Comparison of ENCODE assay signal across 20 cellular contexts in genomic region chr18:5158587-5158986, GRCh38. TPM values are rescaled to one million over a fixed set of nuclear protein-coding genes. Genes with fewer than 3 reads are reported as not detected.
A peak's percentile ranks its signal among the peaks of the same experiment; 100 is the strongest.
DNase-seq lines count a peak whose midpoint lies in the region; ATAC-seq and TF ChIP-seq lines count a peak whose summit lies in the region.
"Had no signal": no experiment of that assay in that cellular context is flagged by ENCODE, and none has a peak within 500 bp of the region (broad histone marks: within the 10 kb centered on the region; RNA-seq: fewer than 3 reads in every experiment).

No MANE protein-coding gene starts in this region.

- TF ChIP-seq CTCF in activated CD8-positive, alpha-beta T cell treated with anti-CD3 and anti-CD28 coated beads for 36 hours (IDR thresholded peaks at IDR 0.05) = no peak
- TF ChIP-seq CTCF in OCI-LY1 (IDR thresholded peaks at IDR 0.05; ENCODE audit: low read length) = no peak

- H3K4me3 Mint-ChIP-seq in activated CD8-positive, alpha-beta T cell treated with anti-CD3 and anti-CD28 coated beads for 36 hours = no peak overlapping the region
- no peak overlapping the region for H3K4me3 Mint-ChIP-seq in activated CD8-positive, alpha-beta T cell treated with anti-CD3 and anti-CD28 coated beads, Interleukin-2, amount 10 ng/mL, durations not matched to agents 7 days and 5 days
- H3K4me3 Mint-ChIP-seq in CD4-positive, CD25-positive, alpha-beta regulatory T cell = peak overlapping the region in 2 of 4 donors; percentile 76 to 80
- peak overlapping the region in 8 of 10 donors; percentile 63 to 89 (median 80) for H3K4me3 Mint-ChIP-seq in naive thymus-derived CD8-positive, alpha-beta T cell

- H2AFZ ChIP-seq in OCI-LY1 (ENCODE audit: low read length) = peak overlapping the region; percentile 27; the same call in 1 of the 2 replicates

- H3K4me1 Mint-ChIP-seq in activated CD8-positive, alpha-beta T cell treated with anti-CD3 and anti-CD28 coated beads for 36 hours (ENCODE audit: low read depth) = peaks cover 30% of the 10 kb centered on the region
- H3K4me1 Mint-ChIP-seq in activated CD8-positive, alpha-beta T cell treated with anti-CD3 and anti-CD28 coated beads, Interleukin-2, amount 10 ng/mL, durations not matched to agents 7 days and 5 days (ENCODE audit: low read depth) = peaks cover 11% of the 10 kb centered on the region
- peaks cover 0 to 42% (median 11%) of the 10 kb centered on the region in 4 donors for H3K4me1 Mint-ChIP-seq in CD4-positive, CD25-positive, alpha-beta regulatory T cell
- H3K4me1 Mint-ChIP-seq in naive thymus-derived CD8-positive, alpha-beta T cell = peaks cover 27 to 40% (median 37%) of the 10 kb centered on the region in 4 donors

- H3K36me3 Mint-ChIP-seq in activated CD8-positive, alpha-beta T cell treated with anti-CD3 and anti-CD28 coated beads for 36 hours (ENCODE audit: low read depth) = no peaks in the 10 kb centered on the region
- no peaks in the 10 kb centered on the region for H3K36me3 Mint-ChIP-seq in activated CD8-positive, alpha-beta T cell treated with anti-CD3 and anti-CD28 coated beads, Interleukin-2, amount 10 ng/mL, durations not matched to agents 7 days and 5 days (ENCODE audit: low read depth)
- no peaks in the 10 kb centered on the region for H3K36me3 Mint-ChIP-seq in CD4-positive, CD25-positive, alpha-beta regulatory T cell
- H3K36me3 Mint-ChIP-seq in naive thymus-derived CD8-positive, alpha-beta T cell = no peaks in the 10 kb centered on the region

- 0 out of 2 replicates have a peak, but pooled peaks cover 8% of the 10 kb centered on the region for H3F3A ChIP-seq in OCI-LY1 (ENCODE audit: insufficient read depth, low read length)

- intact Hi-C loops in activated CD8-positive, alpha-beta T cell treated with anti-CD3 and anti-CD28 coated beads for 36 hours (cut with micrococcal nuclease) = loop anchor here (5.0 kb wide), 1 partner anchor 79 kb away; no protein-coding TSS in a partner anchor

- H3K4me3 ChIP-seq in CD4-positive, CD25-positive, alpha-beta regulatory T cell (ENCODE audit: low read depth, low read length) = no peak overlapping the region
- no peak overlapping the region for H3K4me3 ChIP-seq in OCI-LY1 (ENCODE audit: low read depth, low read length, poor library complexity, severe bottlenecking)
- H3K4me3 ChIP-seq: BLaER1 treated with 17β-estradiol and CSF1 and Interleukin-3, amounts not matched to agents 10 nM and 100 nM had no signal

- H3K79me2 ChIP-seq in OCI-LY1 (ENCODE audit: insufficient read depth, low read length) = no peaks in the 10 kb centered on the region

- no peaks in the 10 kb centered on the region for H3K9me3 Mint-ChIP-seq in activated CD8-positive, alpha-beta T cell treated with anti-CD3 and anti-CD28 coated beads for 36 hours
- peaks cover 9% of the 10 kb centered on the region for H3K9me3 Mint-ChIP-seq in activated CD8-positive, alpha-beta T cell treated with anti-CD3 and anti-CD28 coated beads, Interleukin-2, amount 10 ng/mL, durations not matched to agents 7 days and 5 days (ENCODE audit: insufficient read depth)
- H3K9me3 Mint-ChIP-seq in CD4-positive, CD25-positive, alpha-beta regulatory T cell = peaks cover 0 to 3% (median 0%) of the 10 kb centered on the region in 7 donors
- H3K9me3 Mint-ChIP-seq in naive thymus-derived CD8-positive, alpha-beta T cell = no peaks in the 10 kb centered on the region

- POLR2A ChIA-PET in activated CD8-positive, alpha-beta T cell treated with anti-CD3 and anti-CD28 coated beads for 36 hours (lab: Charles Lee) = interaction anchor here (0.6 to 1.7 kb wide), 5 partner anchors 39 to 449 kb away, joined by 3 to 5 read pairs (median 3); no protein-coding TSS in a partner anchor
- POLR2A ChIA-PET in activated CD8-positive, alpha-beta T cell treated with anti-CD3 and anti-CD28 coated beads, Interleukin-2, amount 10 ng/mL, durations not matched to agents 7 days and 5 days (lab: Charles Lee) = interaction anchor here (0.9 to 1.1 kb wide), 2 partner anchors 136 to 137 kb away, joined by 3 to 4 read pairs; partner anchors contain the start of gene ZBTB14
- POLR2A ChIA-PET in naive thymus-derived CD8-positive, alpha-beta T cell (lab: Charles Lee) = interaction anchor here (1.2 to 10.7 kb wide), 6 partner anchors 9 to 137 kb away, joined by 3 to 97 read pairs (median 5); partner anchors contain the start of gene ZBTB14
- POLR2A ChIA-PET in HEK293T (lab: Yijun Ruan, JAX) = no interaction called here

- no peak overlapping the region for H3K9ac ChIP-seq in OCI-LY1 (ENCODE audit: low read length)
- H3K9ac ChIP-seq: BLaER1 treated with 17β-estradiol and CSF1 and Interleukin-3, amounts not matched to agents 10 nM and 100 nM had no signal

- ATAC-seq in activated CD8-positive, alpha-beta T cell treated with anti-CD3 and anti-CD28 coated beads for 36 hours = peak; percentile 50
- ATAC-seq in activated CD8-positive, alpha-beta T cell treated with anti-CD3 and anti-CD28 coated beads, Interleukin-2, amount 10 ng/mL, durations not matched to agents 7 days and 5 days = no peak
- no peak for ATAC-seq in CD4-positive, CD25-positive, alpha-beta regulatory T cell (ENCODE audit: low read depth in 2 of 2)
- peak; percentile 18 to 55 for ATAC-seq in naive thymus-derived CD8-positive, alpha-beta T cell

- no peaks in the 10 kb centered on the region for H3K36me3 ChIP-seq in CD4-positive, CD25-positive, alpha-beta regulatory T cell (ENCODE audit: control insufficient read depth, insufficient read depth, low read length)
- H3K36me3 ChIP-seq in OCI-LY1 (ENCODE audit: insufficient read depth, low read length) = no peaks in the 10 kb centered on the region
- H3K36me3 ChIP-seq: BLaER1 treated with 17β-estradiol and CSF1 and Interleukin-3, amounts not matched to agents 10 nM and 100 nM had no signal

- no peak for DNase-seq in activated CD8-positive, alpha-beta T cell treated with anti-CD3 and anti-CD28 coated beads for 36 hours
- no peak for DNase-seq in activated CD8-positive, alpha-beta T cell treated with anti-CD3 and anti-CD28 coated beads, Interleukin-2, amount 10 ng/mL, durations not matched to agents 7 days and 5 days
- DNase-seq in CD4-positive, CD25-positive, alpha-beta regulatory T cell = no peak
- peak in 2 of 10 donors; percentile 5 for DNase-seq in naive thymus-derived CD8-positive, alpha-beta T cell
- DNase-seq in AG08396 (ENCODE audit: low spot score) (no peak), HEK293T (ENCODE audit: extremely low spot score) (no peak)
- DNase-seq: DMS79 treated with DMSO at 0.1 percent for 48 hours; KG1; NCI-H1105 treated with DMSO at 0.1 percent for 48 hours; NCI-H1694 treated with DMSO at 0.1 percent for 48 hours; NCI-H2107; NCI-H510A; NCI-H748 treated with DMSO at 0.1 percent for 48 hours; NK-92 treated with Interleukin-12 subunit alpha and Interleukin-12 subunit beta, amount 100 ng/mL, for 24 hours; OCI-M1; Right ventricle myocardium superior had no signal

- peak overlapping the region; percentile 36 for H3K27ac ChIP-seq in CD4-positive, CD25-positive, alpha-beta regulatory T cell (ENCODE audit: insufficient read depth, low read length, poor library complexity, severe bottlenecking)
- H3K27ac ChIP-seq in OCI-LY1 (ENCODE audit: low read depth, low read length, poor library complexity, severe bottlenecking) = peak overlapping the region; percentile 79
- H3K27ac ChIP-seq: BLaER1 treated with 17β-estradiol and CSF1 and Interleukin-3, amounts not matched to agents 10 nM and 100 nM had no signal

- no peaks in the 10 kb centered on the region for H3K27me3 ChIP-seq in CD4-positive, CD25-positive, alpha-beta regulatory T cell (ENCODE audit: control insufficient read depth, insufficient read depth, low read length)
- H3K27me3 ChIP-seq in OCI-LY1 (ENCODE audit: insufficient read depth, low read length) = no peaks in the 10 kb centered on the region
- H3K27me3 ChIP-seq: BLaER1 treated with 17β-estradiol and CSF1 and Interleukin-3, amounts not matched to agents 10 nM and 100 nM had no signal

- H3K27ac Mint-ChIP-seq in activated CD8-positive, alpha-beta T cell treated with anti-CD3 and anti-CD28 coated beads for 36 hours = peak overlapping the region; percentile 80
- no peak overlapping the region for H3K27ac Mint-ChIP-seq in activated CD8-positive, alpha-beta T cell treated with anti-CD3 and anti-CD28 coated beads, Interleukin-2, amount 10 ng/mL, durations not matched to agents 7 days and 5 days
- H3K27ac Mint-ChIP-seq in CD4-positive, CD25-positive, alpha-beta regulatory T cell = peak overlapping the region; percentile 77 to 91 (median 84)
- peak overlapping the region; percentile 84 to 97 (median 92) for H3K27ac Mint-ChIP-seq in naive thymus-derived CD8-positive, alpha-beta T cell

- H3K9me2 ChIP-seq in OCI-LY1 (ENCODE audit: low read depth, low read length) = no peaks in the 10 kb centered on the region

- peaks cover 7% of the 10 kb centered on the region for H3K4me1 ChIP-seq in CD4-positive, CD25-positive, alpha-beta regulatory T cell (ENCODE audit: control insufficient read depth, insufficient read depth, low read length, poor library complexity, severe bottlenecking)
- peaks cover 39% of the 10 kb centered on the region for H3K4me1 ChIP-seq in OCI-LY1 (ENCODE audit: insufficient read depth, low read length, severe bottlenecking)

- no peaks in the 10 kb centered on the region for H4K20me1 ChIP-seq in OCI-LY1 (ENCODE audit: insufficient read depth, low read length)
- H4K20me1 ChIP-seq: BLaER1 treated with 17β-estradiol and CSF1 and Interleukin-3, amounts not matched to agents 10 nM and 100 nM had no signal

- CTCF ChIA-PET in activated CD8-positive, alpha-beta T cell treated with anti-CD3 and anti-CD28 coated beads for 36 hours (lab: Charles Lee) = interaction anchor here (0.9 to 2.0 kb wide), 2 partner anchors 9 to 78 kb away, joined by 3 to 5 read pairs; no protein-coding TSS in a partner anchor
- CTCF ChIA-PET in activated CD8-positive, alpha-beta T cell treated with anti-CD3 and anti-CD28 coated beads, Interleukin-2, amount 10 ng/mL, durations not matched to agents 7 days and 5 days (lab: Charles Lee) = interaction anchor here (1.6 kb wide), 1 partner anchor 138 kb away, joined by 3 read pairs; no protein-coding TSS in a partner anchor
- CTCF ChIA-PET in HEK293T (lab: Yijun Ruan, JAX) = no interaction called here

- peaks cover 1% of the 10 kb centered on the region for H3K27me3 Mint-ChIP-seq in activated CD8-positive, alpha-beta T cell treated with anti-CD3 and anti-CD28 coated beads for 36 hours
- no peaks in the 10 kb centered on the region for H3K27me3 Mint-ChIP-seq in activated CD8-positive, alpha-beta T cell treated with anti-CD3 and anti-CD28 coated beads, Interleukin-2, amount 10 ng/mL, durations not matched to agents 7 days and 5 days (ENCODE audit: low read depth)
- no peaks in the 10 kb centered on the region for H3K27me3 Mint-ChIP-seq in CD4-positive, CD25-positive, alpha-beta regulatory T cell
- no peaks in the 10 kb centered on the region for H3K27me3 Mint-ChIP-seq in naive thymus-derived CD8-positive, alpha-beta T cell

- H3K9me3 ChIP-seq in CD4-positive, CD25-positive, alpha-beta regulatory T cell (ENCODE audit: control insufficient read depth in 2 of 2, low read length in 2 of 2) = no peaks in the 10 kb centered on the region
- H3K9me3 ChIP-seq in OCI-LY1 (ENCODE audit: low read length) = no peaks in the 10 kb centered on the region

- H3K4me2 ChIP-seq in OCI-LY1 (ENCODE audit: low read length) = no peak overlapping the region

RNA-seq across cellular contexts. Expression of gene AKAIN1, which starts 38.5 kb away (rescaled TPM):
- not detected for total RNA-seq in activated CD8-positive, alpha-beta T cell treated with anti-CD3 and anti-CD28 coated beads for 36 hours
- not detected for total RNA-seq in activated CD8-positive, alpha-beta T cell treated with anti-CD3 and anti-CD28 coated beads, Interleukin-2, amount 10 ng/mL, durations not matched to agents 7 days and 5 days
- not detected for total RNA-seq in CD4-positive, CD25-positive, alpha-beta regulatory T cell
- not detected for polyA plus RNA-seq in CD4-positive, CD25-positive, alpha-beta regulatory T cell
- total RNA-seq in naive thymus-derived CD8-positive, alpha-beta T cell = not detected
- polyA plus RNA-seq in naive thymus-derived CD8-positive, alpha-beta T cell = not detected
- total RNA-seq: A172, G401, Right ventricle myocardium superior had no signal

Comparison
In these comparisons a context has a peak if more than half of its experiments do, and no peak if none do; other contexts are left out.
1. ATAC-seq: peak in activated CD8-positive, alpha-beta T cell treated with anti-CD3 and anti-CD28 coated beads for 36 hours (single experiment) and naive thymus-derived CD8-positive, alpha-beta T cell (2 of 2); none in activated CD8-positive, alpha-beta T cell treated with anti-CD3 and anti-CD28 coated beads, Interleukin-2, amount 10 ng/mL, durations not matched to agents 7 days and 5 days (single experiment) and CD4-positive, CD25-positive, alpha-beta regulatory T cell (0 of 2).
2. H3K4me3 Mint-ChIP-seq: peak in naive thymus-derived CD8-positive, alpha-beta T cell (8 of 10); none in activated CD8-positive, alpha-beta T cell treated with anti-CD3 and anti-CD28 coated beads for 36 hours (single experiment) and activated CD8-positive, alpha-beta T cell treated with anti-CD3 and anti-CD28 coated beads, Interleukin-2, amount 10 ng/mL, durations not matched to agents 7 days and 5 days (single experiment).